ENCODE assay signal across 8 cellular contexts in genomic region chr5:112975721-112976431, GRCh38. TPM values are rescaled to one million over a fixed set of nuclear protein-coding genes. Genes with fewer than 3 reads are reported as not detected.
DNase-seq lines count a peak whose midpoint lies in the region; ATAC-seq and TF ChIP-seq lines count a peak whose summit lies in the region.

No MANE protein-coding gene starts in this region.

- H3K4me3 Mint-ChIP-seq in T-helper 1 cell treated with Interleukin-12 subunit alpha and Interleukin-12 subunit beta and Interleukin-4 antibody, amounts not matched to agents 30 μg/mL and 1 μg/mL, for 36 hours, result peak overlapping the region; percentile 99

- peaks cover 7% of the 10 kb centered on the region for H3K36me3 Mint-ChIP-seq in T-helper 1 cell treated with Interleukin-12 subunit alpha and Interleukin-12 subunit beta and Interleukin-4 antibody, amounts not matched to agents 30 μg/mL and 1 μg/mL, for 36 hours (ENCODE audit: low read depth)

- peak overlapping the region; percentile 91 for H3K4me3 ChIP-seq in fibroblast of villous mesenchyme (ENCODE audit: low read depth, low read length)
- peak overlapping the region; percentile 72 to 96 (median 81) for H3K4me3 ChIP-seq in skin epidermis

- H3K27ac Mint-ChIP-seq in T-helper 1 cell treated with Interleukin-12 subunit alpha and Interleukin-12 subunit beta and Interleukin-4 antibody, amounts not matched to agents 30 μg/mL and 1 μg/mL, for 36 hours, result peak overlapping the region; percentile 98

- TF ChIP-seq CTCF in fibroblast of villous mesenchyme (IDR thresholded peaks at IDR 0.05; ENCODE audit: insufficient read depth, low read depth, low read length), result no peak

- H3K27ac ChIP-seq in skin epidermis, result peak overlapping the region in 20 of 21 experiments; percentile 9 to 97 (median 90)

- no peaks in the 10 kb centered on the region for H3K9me3 Mint-ChIP-seq in T-helper 1 cell treated with Interleukin-12 subunit alpha and Interleukin-12 subunit beta and Interleukin-4 antibody, amounts not matched to agents 30 μg/mL and 1 μg/mL, for 36 hours

- H3K4me1 Mint-ChIP-seq in T-helper 1 cell treated with Interleukin-12 subunit alpha and Interleukin-12 subunit beta and Interleukin-4 antibody, amounts not matched to agents 30 μg/mL and 1 μg/mL, for 36 hours (ENCODE audit: low read depth), result peaks cover 26% of the 10 kb centered on the region

- DNase-seq in DMS 273 (lab: John Stamatoyannopoulos, UW; ENCODE audit: unreplicated experiment) (peak; percentile 55), DMS 273 treated with DMSO at 0.1 percent for 48 hours (lab: John Stamatoyannopoulos, UW) (no peak), fibroblast of villous mesenchyme (ENCODE audit: low read depth) (no peak), GM19238 (ENCODE audit: insufficient read length, low spot score) (no peak), NCI-H2171 treated with DMSO at 0.1 percent for 48 hours (lab: John Stamatoyannopoulos, UW) (no peak)

- peak; percentile 16 for ATAC-seq in HG02798 (IDR thresholded peaks at IDR 0.05; ENCODE audit: poor library complexity, unreplicated experiment)

- H3K27me3 Mint-ChIP-seq in T-helper 1 cell treated with Interleukin-12 subunit alpha and Interleukin-12 subunit beta and Interleukin-4 antibody, amounts not matched to agents 30 μg/mL and 1 μg/mL, for 36 hours (ENCODE audit: low read depth), result no peaks in the 10 kb centered on the region

RNA-seq across cellular contexts. Expression of gene DCP2, which starts 0.7 kb away (rescaled TPM):
- 19.6 and 35.4 TPM in 2 replicates for total RNA-seq in fibroblast of villous mesenchyme

RNA-seq across cellular contexts. Expression of gene REEP5, which starts 53.8 kb away (rescaled TPM):
- total RNA-seq in fibroblast of villous mesenchyme, result 47.0 and 48.8 TPM in 2 replicates
